28 cellular contexts compared by ENCODE assay signal in genomic region chr14:83433618-83434017, GRCh38.
"Had no signal": no experiment of that assay in that cellular context is flagged by ENCODE, and none has a peak within 500 bp of the region (broad histone marks: within the 10 kb centered on the region; RNA-seq: fewer than 3 reads in every experiment).

No MANE protein-coding gene starts in this region.

- H3K27me3 Mint-ChIP-seq: activated CD4-positive, alpha-beta T cell treated with anti-CD3 and anti-CD28 coated beads, Interleukin-2, amount 10 ng/mL, durations not matched to agents 24 days and 14 days; activated naive CD4-positive, alpha-beta T cell treated with anti-CD3 and anti-CD28 coated beads, Interleukin-2, amount 10 ng/mL, durations not matched to agents 7 days and 5 days; activated naive CD8-positive, alpha-beta T cell; activated naive CD8-positive, alpha-beta T cell treated with anti-CD3 and anti-CD28 coated beads, Interleukin-2, amount 50 U/mL, for 24 hours had no signal

- DNase-seq: activated CD4-positive, alpha-beta T cell treated with anti-CD3 and anti-CD28 coated beads, Interleukin-2, amount 10 ng/mL, durations not matched to agents 24 days and 14 days; activated CD4-positive, alpha-beta T cell treated with anti-CD3 and anti-CD28 coated beads, Interleukin-2, amount 50 U/mL, for 48 hours; activated CD8-positive, alpha-beta T cell treated with anti-CD3 and anti-CD28 coated beads, Interleukin-2, amount 10 ng/mL, durations not matched to agents 7 days and 5 days; activated effector memory CD4-positive, alpha-beta T cell treated with Interleukin-2 at 50 U/mL for 16 hours; activated naive CD4-positive, alpha-beta T cell treated with anti-CD3 and anti-CD28 coated beads, Interleukin-2, amount 10 ng/mL, durations not matched to agents 7 days and 5 days; activated naive CD8-positive, alpha-beta T cell treated with anti-CD3 and anti-CD28 coated beads, Interleukin-2, amount 50 U/mL, for 24 hours; activated T-cell treated with anti-CD3 and anti-CD28 coated beads for 4 hours; activated T-cell treated with anti-CD3 and anti-CD28 coated beads, Interleukin-2, amount 50 U/mL, for 4 hours; amniotic stem cell; aorta; brain microvascular endothelial cell; central memory CD4-positive, alpha-beta T cell; colonic mucosa; Karpas-422; MG63; NCI-H1048; NCI-H1105 treated with DMSO at 0.1 percent for 48 hours; NCI-H1436; NCI-H1694; NCI-H1930; NCI-H2081 treated with DMSO at 0.1 percent for 48 hours; NCI-H345; NCI-H524 treated with DMSO at 0.1 percent for 48 hours; PC-9; Right ventricle myocardium superior; SW 1271 had no signal

- H3K9me3 ChIP-seq: colonic mucosa, MG63 had no signal

- H3K36me3 Mint-ChIP-seq: activated naive CD4-positive, alpha-beta T cell treated with anti-CD3 and anti-CD28 coated beads, Interleukin-2, amount 10 ng/mL, durations not matched to agents 7 days and 5 days; activated naive CD8-positive, alpha-beta T cell had no signal

- H3K4me2 ChIP-seq: PC-9 had no signal

- H3K27ac ChIP-seq: brain microvascular endothelial cell, colonic mucosa, PC-9, RWPE1 had no signal

- H2AFZ ChIP-seq: PC-9 had no signal

- H3K4me3 ChIP-seq: colonic mucosa, MG63, PC-9 had no signal

- H3K27me3 ChIP-seq: brain microvascular endothelial cell, colonic mucosa, MG63 had no signal

- H3K27ac Mint-ChIP-seq: activated CD4-positive, alpha-beta T cell treated with anti-CD3 and anti-CD28 coated beads, Interleukin-2, amount 10 ng/mL, durations not matched to agents 24 days and 14 days; activated CD8-positive, alpha-beta T cell treated with anti-CD3 and anti-CD28 coated beads, Interleukin-2, amount 10 ng/mL, durations not matched to agents 7 days and 5 days; activated naive CD4-positive, alpha-beta T cell treated with anti-CD3 and anti-CD28 coated beads, Interleukin-2, amount 10 ng/mL, durations not matched to agents 7 days and 5 days; activated naive CD8-positive, alpha-beta T cell; activated naive CD8-positive, alpha-beta T cell treated with anti-CD3 and anti-CD28 coated beads, Interleukin-2, amount 50 U/mL, for 24 hours had no signal

- H3K4me3 Mint-ChIP-seq: activated CD4-positive, alpha-beta T cell treated with anti-CD3 and anti-CD28 coated beads, Interleukin-2, amount 10 ng/mL, durations not matched to agents 24 days and 14 days; activated CD8-positive, alpha-beta T cell treated with anti-CD3 and anti-CD28 coated beads, Interleukin-2, amount 10 ng/mL, durations not matched to agents 7 days and 5 days; activated naive CD4-positive, alpha-beta T cell treated with anti-CD3 and anti-CD28 coated beads, Interleukin-2, amount 10 ng/mL, durations not matched to agents 7 days and 5 days; activated naive CD8-positive, alpha-beta T cell; activated naive CD8-positive, alpha-beta T cell treated with anti-CD3 and anti-CD28 coated beads, Interleukin-2, amount 50 U/mL, for 24 hours; activated T-cell treated with anti-CD3 and anti-CD28 coated beads, Interleukin-2, amount 50 U/mL, for 4 hours had no signal

- H3K36me3 ChIP-seq: brain microvascular endothelial cell, colonic mucosa, MG63 had no signal

- H3K4me1 ChIP-seq: colonic mucosa had no signal

- H3K4me1 Mint-ChIP-seq: activated CD4-positive, alpha-beta T cell treated with anti-CD3 and anti-CD28 coated beads, Interleukin-2, amount 10 ng/mL, durations not matched to agents 24 days and 14 days; activated naive CD4-positive, alpha-beta T cell treated with anti-CD3 and anti-CD28 coated beads, Interleukin-2, amount 10 ng/mL, durations not matched to agents 7 days and 5 days; activated naive CD8-positive, alpha-beta T cell treated with anti-CD3 and anti-CD28 coated beads, Interleukin-2, amount 50 U/mL, for 24 hours had no signal
